ENCODE assay signal across 8 cellular contexts in genomic region chr6:26103770-26104456, GRCh38. TPM values are rescaled to one million over a fixed set of nuclear protein-coding genes. Genes with fewer than 3 reads are reported as not detected.
A peak's percentile ranks its signal among the peaks of the same experiment; 100 is the strongest.
DNase-seq lines count a peak whose midpoint lies in the region; ATAC-seq, FAIRE-seq and TF ChIP-seq lines count a peak whose summit lies in the region.

No MANE protein-coding gene starts in this region.

- H3K27ac Mint-ChIP-seq in Caco-2 (ENCODE audit: unreplicated experiment), result peak overlapping the region; percentile 98

- peak; percentile 21 to 27 for TF ChIP-seq CTCF in Caco-2 (IDR thresholded peaks at IDR 0.05; ENCODE audit: insufficient read depth in 1 of 2, low read depth in 1 of 2, low read length in 1 of 2, severe bottlenecking in 1 of 2, unreplicated experiment in 1 of 2)
- peak; percentile 48 for TF ChIP-seq CTCF in epithelial cell of proximal tubule (conservative IDR thresholded peaks at IDR 0.05; ENCODE audit: low read depth, low read length)

- peak overlapping the region; percentile 80 for H3K4me3 Mint-ChIP-seq in Caco-2 (ENCODE audit: unreplicated experiment)

- CTCF ChIA-PET in Caco-2 (lab: Charles Lee), result interaction anchor here (0.5 to 0.9 kb wide), 2 partner anchors 33 to 78 kb away, joined by 3 read pairs; no protein-coding TSS in a partner anchor

- H3K36me3 Mint-ChIP-seq in Caco-2 (ENCODE audit: insufficient read depth, unreplicated experiment), result peaks cover 40% of the 10 kb centered on the region

- peak overlapping the region; percentile 73 to 79 for H3K9ac ChIP-seq in mucosa of rectum (ENCODE audit: low read depth in 1 of 2, low read length in 2 of 2)

- H3K4me1 Mint-ChIP-seq in Caco-2 (ENCODE audit: low read depth, unreplicated experiment), result peaks cover 14% of the 10 kb centered on the region

- H3K4me3 ChIP-seq in Caco-2 (ENCODE audit: low read depth, low read length) (peak overlapping the region; percentile 32), epithelial cell of proximal tubule (ENCODE audit: low read depth, low read length) (peak overlapping the region; percentile 61), mucosa of rectum (ENCODE audit: low read length in 2 of 2) (peak overlapping the region; percentile 77 to 87)

- TSS peak; percentile 100 for BruUV-seq in Caco-2 (replicated peaks; lab: Mats Ljungman, UMichigan)

- H3K36me3 ChIP-seq in Caco-2 (ENCODE audit: control insufficient read depth, insufficient read depth, low read length), result no peaks in the 10 kb centered on the region
- H3K36me3 ChIP-seq in mucosa of rectum (ENCODE audit: control insufficient read depth in 2 of 2, insufficient read depth in 2 of 2, low read length in 2 of 2), result no peaks in the 10 kb centered on the region

- peak; percentile 83 for ATAC-seq in GM21381 (IDR thresholded peaks at IDR 0.05; ENCODE audit: unreplicated experiment)

- POLR2A ChIA-PET in Caco-2 (lab: Charles Lee), result interaction anchor here (0.5 to 2.7 kb wide), 30 partner anchors 9 to 1710 kb away, joined by 3 to 150 read pairs (median 6); partner anchors contain the start of gene HMGN4

- H3K27ac ChIP-seq in mucosa of rectum (ENCODE audit: low read depth in 2 of 2, low read length in 2 of 2), result peak overlapping the region; percentile 93 to 97

- FAIRE-seq in HTR-8/SVneo (lab: Jason Lieb, UNC), result no peak

- DNase-seq in Caco-2 (peak; percentile 91 to 92), HTR-8/SVneo (ENCODE audit: insufficient read length, low spot score) (peak; percentile 81), OCI-M1 (lab: John Stamatoyannopoulos, UW) (peak; percentile 99), activated T-cell treated with anti-CD3 and anti-CD28 coated beads for 48 hours (ENCODE audit: low read depth) (peak; percentile 75), epithelial cell of proximal tubule (ENCODE audit: low read depth) (peak; percentile 84)
- DNase-seq in stimulated activated CD8-positive, alpha-beta memory T cell treated with anti-CD3 and anti-CD28 coated beads, Interleukin-4, amount 100 ng/mL, for 4 hours (ENCODE audit: low read depth in 2 of 2, low spot score in 1 of 2), result peak; percentile 63 to 72

- peaks cover 18% of the 10 kb centered on the region for H3K4me1 ChIP-seq in Caco-2
- peaks cover 13 to 18% of the 10 kb centered on the region in 2 donors for H3K4me1 ChIP-seq in mucosa of rectum (ENCODE audit: control insufficient read depth in 2 of 2, insufficient read depth in 2 of 2, low read length in 2 of 2)

- no peaks in the 10 kb centered on the region; the same call in 1 of the 2 replicates for H3K9me3 ChIP-seq in Caco-2
- no peaks in the 10 kb centered on the region for H3K9me3 ChIP-seq in mucosa of rectum (ENCODE audit: control insufficient read depth in 2 of 2, low read length in 2 of 2)

- peaks cover 5% of the 10 kb centered on the region for H3K27me3 Mint-ChIP-seq in Caco-2 (ENCODE audit: insufficient read depth, unreplicated experiment)

- H3K27me3 ChIP-seq in Caco-2 (replicated peaks; ENCODE audit: control insufficient read depth, insufficient read depth, low read length) (no peaks in the 10 kb centered on the region), mucosa of rectum (ENCODE audit: control insufficient read depth in 2 of 2, insufficient read depth in 2 of 2, low read length in 2 of 2) (no peaks in the 10 kb centered on the region)

- intact Hi-C loops in Caco-2 (cut with micrococcal nuclease; ENCODE audit: unreplicated experiment), result loop anchor here (1.0 to 2.0 kb wide), 5 partner anchors 18 to 77 kb away; a partner anchor contains a TSS

- H3K9me3 Mint-ChIP-seq in Caco-2 (ENCODE audit: unreplicated experiment), result no peaks in the 10 kb centered on the region

RNA-seq across cellular contexts. Expression of gene HFE, which starts 16.7 kb away (rescaled TPM):
- 5.7 and 7.4 TPM in 2 replicates for total RNA-seq in Caco-2 (2022)
- total RNA-seq in epithelial cell of proximal tubule, result 5.1 and 5.3 TPM in 2 replicates

Comparison
In these comparisons a context has a peak if more than half of its experiments do, and no peak if none do; other contexts are left out.
1. Peak in every context shown above with its lines: DNase-seq, ATAC-seq, H3K4me3 ChIP-seq and H3K27ac ChIP-seq.
2. H3K4me3 ChIP-seq: peak in every context shown above with its lines; median percentile 82 in mucosa of rectum; 61 in epithelial cell of proximal tubule; 32 in Caco-2.